20 cellular contexts compared by ENCODE assay signal in genomic region chr2:5841126-5841525, GRCh38.
A peak's percentile ranks its signal among the peaks of the same experiment; 100 is the strongest.
DNase-seq lines count a peak whose midpoint lies in the region; ATAC-seq and TF ChIP-seq lines count a peak whose summit lies in the region.
"Had no signal": no experiment of that assay in that cellular context is flagged by ENCODE, and none has a peak within 500 bp of the region (broad histone marks: within the 10 kb centered on the region; RNA-seq: fewer than 3 reads in every experiment).

No MANE protein-coding gene starts in this region.

- no peaks in the 10 kb centered on the region for H3K27me3 ChIP-seq in SK-N-SH (ENCODE audit: insufficient read depth)
- H3K27me3 ChIP-seq in neuronal stem cell (ENCODE audit: control insufficient read depth in 3 of 3, insufficient read depth in 3 of 3, low read depth in 1 of 3, low read length in 3 of 3) = no peaks in the 10 kb centered on the region
- H3K27me3 ChIP-seq in adrenal gland = no peaks in the 10 kb centered on the region
- no peaks in the 10 kb centered on the region for H3K27me3 ChIP-seq in mesenchymal stem cell (ENCODE audit: control insufficient read depth in 1 of 2, insufficient read depth in 1 of 2, low read length in 2 of 2)
- H3K27me3 ChIP-seq: BLaER1 treated with 17β-estradiol and CSF1 and Interleukin-3, amounts not matched to agents 10 nM and 100 nM had no signal

- H2BK120ac ChIP-seq in neuronal stem cell (ENCODE audit: low read depth, low read length) (no peak overlapping the region), mesenchymal stem cell (ENCODE audit: low read depth, low read length) (no peak overlapping the region)

- TF ChIP-seq RAD21 in SK-N-SH (IDR thresholded peaks at IDR 0.05; ENCODE audit: low read length) = no peak

- H2BK12ac ChIP-seq in neuronal stem cell (ENCODE audit: low read length) (no peak overlapping the region), mesenchymal stem cell (ENCODE audit: low read length in 2 of 2) (no peak overlapping the region)

- H3K9me3 Mint-ChIP-seq in glutamatergic neuron (ENCODE audit: unreplicated experiment) (peaks cover 4% of the 10 kb centered on the region), neural crest cell (no peaks in the 10 kb centered on the region)
- peaks cover 6% of the 10 kb centered on the region for H3K9me3 Mint-ChIP-seq in activated T-cell treated with anti-CD3 and anti-CD28 coated beads, Interleukin-2, amount 50 U/mL, for 24 hours
- H3K9me3 Mint-ChIP-seq: CD8-positive, alpha-beta T cell had no signal

- H3K4me1 ChIP-seq in SK-N-SH (ENCODE audit: control insufficient read depth in 1 of 2, insufficient read depth in 2 of 2, low read depth in 1 of 2, low read length in 1 of 2) (peaks cover 0 to 9% of the 10 kb centered on the region in 2 experiments; a peak in 1 of 4 replicates), neuronal stem cell (ENCODE audit: control insufficient read depth in 2 of 2, insufficient read depth in 1 of 2, low read depth in 1 of 2, low read length in 2 of 2) (peaks cover 5 to 18% of the 10 kb centered on the region in 2 donors), adrenal gland (replicated peaks in 1 of 2) (no peaks in the 10 kb centered on the region), mesenchymal stem cell (ENCODE audit: control insufficient read depth, insufficient read depth, low read depth, low read length) (no peaks in the 10 kb centered on the region)
- H3K4me1 ChIP-seq: A549, Caco-2 had no signal

- POLR2A ChIA-PET in SK-N-SH (lab: Yijun Ruan, JAX) = no interaction called here

- H4K91ac ChIP-seq in neuronal stem cell (ENCODE audit: low read depth, low read length, poor library complexity) (no peak overlapping the region), mesenchymal stem cell (ENCODE audit: low read length) (no peak overlapping the region)

- H3K36me3 ChIP-seq in SK-N-SH (replicated peaks in 1 of 2; ENCODE audit: control insufficient read depth in 1 of 2, insufficient read depth in 2 of 2, low read length in 1 of 2) (no peaks in the 10 kb centered on the region), neuronal stem cell (replicated peaks in 1 of 2; ENCODE audit: control insufficient read depth in 2 of 2, insufficient read depth in 2 of 2, low read length in 2 of 2) (no peaks in the 10 kb centered on the region), adrenal gland (replicated peaks in 1 of 2) (no peaks in the 10 kb centered on the region), mesenchymal stem cell (ENCODE audit: control insufficient read depth in 1 of 2, insufficient read depth in 2 of 2, low read depth in 1 of 2, low read length in 2 of 2) (no peaks in the 10 kb centered on the region)
- H3K36me3 ChIP-seq: BLaER1 treated with 17β-estradiol and CSF1 and Interleukin-3, amounts not matched to agents 10 nM and 100 nM had no signal

- H3K4me1 Mint-ChIP-seq in glutamatergic neuron (ENCODE audit: low read depth, unreplicated experiment) (peaks cover 30% of the 10 kb centered on the region), neural crest cell (peaks cover 35% of the 10 kb centered on the region)
- no peaks in the 10 kb centered on the region for H3K4me1 Mint-ChIP-seq in activated T-cell treated with anti-CD3 and anti-CD28 coated beads, Interleukin-2, amount 50 U/mL, for 24 hours (ENCODE audit: low read depth)
- H3K4me1 Mint-ChIP-seq: B cell had no signal

- no peak overlapping the region for H3K18ac ChIP-seq in neuronal stem cell (ENCODE audit: low read length)
- no peak overlapping the region for H3K18ac ChIP-seq in mesenchymal stem cell (ENCODE audit: low read depth in 1 of 2, low read length in 2 of 2)

- 17% methylated on average over 2 of the region's 2 CpGs for WGBS in SK-N-SH (ENCODE audit: low lambda C conversion rate)
- WGBS in neuronal stem cell (ENCODE audit: extremely low coverage in 2 of 2, insufficient read length in 2 of 2, insufficient replicate concordance in 1 of 2), 2 donors = no CpG with 5 or more reads among the region's 2 CpGs
- WGBS in adrenal gland, 4 donors = 60 to 72% (median 66%) methylated on average over 2 of the region's 2 CpGs
- 45% methylated on average over 1 of the region's 2 CpGs for WGBS in mesenchymal stem cell

- H3K4me3 Mint-ChIP-seq in glutamatergic neuron (ENCODE audit: unreplicated experiment) = peak overlapping the region; percentile 54
- no peak overlapping the region for H3K4me3 Mint-ChIP-seq in neural crest cell
- H3K4me3 Mint-ChIP-seq in activated T-cell treated with anti-CD3 and anti-CD28 coated beads, Interleukin-2, amount 50 U/mL, for 24 hours = no peak overlapping the region
- H3K4me3 Mint-ChIP-seq: B cell; CD4-positive, alpha-beta T cell; CD8-positive, alpha-beta T cell had no signal

- H3F3A ChIP-seq in SK-N-SH (replicated peaks; ENCODE audit: insufficient read depth) = no peaks in the 10 kb centered on the region

- H4K20me1 ChIP-seq in SK-N-SH (ENCODE audit: insufficient read depth) = no peaks in the 10 kb centered on the region
- H4K20me1 ChIP-seq: BLaER1 treated with 17β-estradiol and CSF1 and Interleukin-3, amounts not matched to agents 10 nM and 100 nM had no signal

- H3K27me3 Mint-ChIP-seq in glutamatergic neuron (ENCODE audit: unreplicated experiment) (peaks cover 4% of the 10 kb centered on the region), neural crest cell (ENCODE audit: low read depth) (no peaks in the 10 kb centered on the region)
- H3K27me3 Mint-ChIP-seq in activated T-cell treated with anti-CD3 and anti-CD28 coated beads, Interleukin-2, amount 50 U/mL, for 24 hours = no peaks in the 10 kb centered on the region
- H3K27me3 Mint-ChIP-seq: B cell; CD4-positive, alpha-beta T cell had no signal

- H3K9me2 ChIP-seq in SK-N-SH = no peaks in the 10 kb centered on the region

- H3K27ac ChIP-seq in SK-N-SH (ENCODE audit: low read depth in 2 of 2, low read length in 1 of 2) (no peak overlapping the region), neuronal stem cell (replicated peaks; ENCODE audit: low read length) (no peak overlapping the region), adrenal gland (no peak overlapping the region), mesenchymal stem cell (ENCODE audit: low read length, poor library complexity, severe bottlenecking) (no peak overlapping the region)
- H3K27ac ChIP-seq: 22Rv1; A549; BLaER1 treated with 17β-estradiol and CSF1 and Interleukin-3, amounts not matched to agents 10 nM and 100 nM; C4-2B had no signal

- no peak overlapping the region for H2AFZ ChIP-seq in SK-N-SH (ENCODE audit: low read depth)
- peak overlapping the region; percentile 0 for H2AFZ ChIP-seq in neuronal stem cell (ENCODE audit: low read length)
- no peak overlapping the region for H2AFZ ChIP-seq in mesenchymal stem cell (ENCODE audit: low read depth, low read length)

- DNase-seq in SK-N-SH (peak; percentile 52), glutamatergic neuron (no peak), neural crest cell (ENCODE audit: low read depth, low spot score) (no peak), neuronal stem cell (ENCODE audit: low spot score) (no peak), Right ventricle myocardium superior (no peak), adrenal gland (no peak), mesenchymal stem cell (no peak)
- DNase-seq in activated T-cell treated with anti-CD3 and anti-CD28 coated beads, Interleukin-2, amount 50 U/mL, for 24 hours = no peak
- DNase-seq: AML-193; Caco-2; Calu3; CD4-positive, alpha-beta T cell; CD8-positive, alpha-beta T cell; DMS79 treated with DMSO at 0.1 percent for 48 hours; GF-D8 had no signal

- H3K23ac ChIP-seq in neuronal stem cell (ENCODE audit: low read depth, low read length, poor library complexity) (no peak overlapping the region), mesenchymal stem cell (ENCODE audit: low read length in 2 of 2) (no peak overlapping the region)

- H3K9ac ChIP-seq in SK-N-SH (no peak overlapping the region), neuronal stem cell (ENCODE audit: low read depth, low read length, poor library complexity) (no peak overlapping the region), mesenchymal stem cell (ENCODE audit: low read length) (no peak overlapping the region)
- H3K9ac ChIP-seq: BLaER1 treated with 17β-estradiol and CSF1 and Interleukin-3, amounts not matched to agents 10 nM and 100 nM had no signal

- H3K9me3 ChIP-seq in SK-N-SH (no peaks in the 10 kb centered on the region), neuronal stem cell (replicated peaks in 1 of 2; ENCODE audit: control insufficient read depth in 2 of 2, insufficient read depth in 1 of 2, low read depth in 1 of 2, low read length in 2 of 2) (no peaks in the 10 kb centered on the region), adrenal gland (replicated peaks in 1 of 3) (no peaks in the 10 kb centered on the region), mesenchymal stem cell (ENCODE audit: control insufficient read depth, low read length) (no peaks in the 10 kb centered on the region)
- H3K9me3 ChIP-seq: BLaER1 treated with 17β-estradiol and CSF1 and Interleukin-3, amounts not matched to agents 10 nM and 100 nM; Caco-2 had no signal

- no peaks in the 10 kb centered on the region for H3K79me1 ChIP-seq in neuronal stem cell (ENCODE audit: low read depth, low read length)
- H3K79me1 ChIP-seq in mesenchymal stem cell (replicated peaks; ENCODE audit: low read length, poor library complexity, severe bottlenecking) = no peaks in the 10 kb centered on the region

- H4K8ac ChIP-seq in neuronal stem cell (ENCODE audit: low read depth, low read length) (no peak overlapping the region), mesenchymal stem cell (ENCODE audit: low read length) (no peak overlapping the region)

- H3K4me2 ChIP-seq in SK-N-SH (no peak overlapping the region), neuronal stem cell (ENCODE audit: insufficient read depth, low read length, poor library complexity, severe bottlenecking) (no peak overlapping the region), mesenchymal stem cell (ENCODE audit: low read length, poor library complexity, severe bottlenecking) (no peak overlapping the region)
- H3K4me2 ChIP-seq: A549 had no signal

- H3K4ac ChIP-seq in neuronal stem cell (ENCODE audit: low read length) (no peak overlapping the region), mesenchymal stem cell (ENCODE audit: low read depth in 1 of 2, low read length in 2 of 2) (no peak overlapping the region)

- TF ChIP-seq CTCF in SK-N-SH (IDR thresholded peaks at IDR 0.05) (no peak), glutamatergic neuron (IDR thresholded peaks at IDR 0.05; ENCODE audit: partially characterized antibody, unreplicated experiment) (no peak), neural crest cell (conservative IDR thresholded peaks at IDR 0.05) (no peak), adrenal gland (IDR thresholded peaks at IDR 0.05) (no peak)

- H3K36me3 Mint-ChIP-seq in glutamatergic neuron (ENCODE audit: unreplicated experiment) (no peaks in the 10 kb centered on the region), neural crest cell (ENCODE audit: low read depth) (no peaks in the 10 kb centered on the region)
- no peaks in the 10 kb centered on the region for H3K36me3 Mint-ChIP-seq in activated T-cell treated with anti-CD3 and anti-CD28 coated beads, Interleukin-2, amount 50 U/mL, for 24 hours (ENCODE audit: low read depth)
- H3K36me3 Mint-ChIP-seq: CD8-positive, alpha-beta T cell had no signal

- no peak for ATAC-seq in Right ventricle myocardium superior (ENCODE audit: poor library complexity)
- ATAC-seq: A549; CD8-positive, alpha-beta T cell had no signal

- H3K4me3 ChIP-seq in SK-N-SH (ENCODE audit: low read depth in 2 of 2, low read length in 1 of 2) (no peak overlapping the region), neuronal stem cell (ENCODE audit: low read length in 2 of 2) (no peak overlapping the region), adrenal gland (no peak overlapping the region), mesenchymal stem cell (ENCODE audit: insufficient read depth in 1 of 2, low read depth in 1 of 2, low read length in 2 of 2) (no peak overlapping the region)
- H3K4me3 ChIP-seq: A549; BLaER1 treated with 17β-estradiol and CSF1 and Interleukin-3, amounts not matched to agents 10 nM and 100 nM had no signal

- no peak for TF ChIP-seq EP300 in SK-N-SH (IDR thresholded peaks at IDR 0.05; ENCODE audit: borderline replicate concordance in 1 of 2, low read depth in 1 of 2, low read length in 1 of 2)

- H2BK5ac ChIP-seq in neuronal stem cell (ENCODE audit: low read length) (no peak overlapping the region), mesenchymal stem cell (ENCODE audit: low read depth, low read length, poor library complexity, severe bottlenecking) (no peak overlapping the region)

- H3K27ac Mint-ChIP-seq in glutamatergic neuron (ENCODE audit: unreplicated experiment) = peak overlapping the region; percentile 91
- peak overlapping the region; percentile 84 for H3K27ac Mint-ChIP-seq in neural crest cell (ENCODE audit: unreplicated experiment)
- H3K27ac Mint-ChIP-seq in activated T-cell treated with anti-CD3 and anti-CD28 coated beads, Interleukin-2, amount 50 U/mL, for 24 hours = no peak overlapping the region
- H3K27ac Mint-ChIP-seq: B cell; CD4-positive, alpha-beta T cell; CD8-positive, alpha-beta T cell had no signal

- H3K14ac ChIP-seq in neuronal stem cell (ENCODE audit: low read length) (no peak overlapping the region), mesenchymal stem cell (ENCODE audit: low read length in 2 of 2) (no peak overlapping the region)

- no peaks in the 10 kb centered on the region for H3K79me2 ChIP-seq in SK-N-SH (ENCODE audit: insufficient read depth)

- CTCF ChIA-PET in SK-N-SH (lab: Yijun Ruan, JAX) = no interaction called here

- intact Hi-C loops in Right ventricle myocardium superior (cut with DNase I) = no loop called here
- intact Hi-C loops in adrenal gland (cut with DNase I) = no loop called here

- no peak for TF ChIP-seq POLR2A in adrenal gland (IDR thresholded peaks at IDR 0.05)

- H2AK5ac ChIP-seq in neuronal stem cell (ENCODE audit: low read depth, low read length) = no peak overlapping the region
- H2AK5ac ChIP-seq in mesenchymal stem cell (ENCODE audit: low read length, severe bottlenecking) = no peak overlapping the region

- H2BK15ac ChIP-seq in neuronal stem cell (ENCODE audit: low read length) = no peak overlapping the region
- no peak overlapping the region for H2BK15ac ChIP-seq in mesenchymal stem cell (ENCODE audit: low read depth, poor library complexity, severe bottlenecking)
